ENCODE assay signal across 43 cellular contexts in the genomic region with DNA sequence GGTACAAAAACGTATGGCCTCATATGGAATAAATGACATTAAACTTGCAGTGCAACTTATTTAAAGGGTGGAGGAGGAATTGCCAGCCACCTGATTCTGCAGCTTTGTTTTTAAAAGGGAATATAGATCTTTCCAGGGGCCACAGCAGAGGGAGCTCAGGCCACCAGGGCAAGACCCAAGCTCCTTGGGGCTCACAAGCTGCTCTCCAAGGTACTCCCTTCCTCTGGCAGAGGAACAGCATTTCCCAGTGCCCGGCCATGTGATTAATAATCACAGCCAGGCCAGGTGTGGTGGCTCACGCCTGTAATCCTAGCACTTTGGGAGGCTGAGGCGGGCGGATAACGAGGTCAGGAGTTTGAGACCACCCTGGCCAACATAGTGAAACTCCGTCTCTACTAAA. TPM values are rescaled to one million over a fixed set of nuclear protein-coding genes. Genes with fewer than 3 reads are reported as not detected.
"Had no signal": no experiment of that assay in that cellular context is flagged by ENCODE, and none has a peak within 500 bp of the region (broad histone marks: within the 10 kb centered on the region; RNA-seq: fewer than 3 reads in every experiment).

No MANE protein-coding gene starts in this region.

- H3K27ac Mint-ChIP-seq: activated CD4-positive, alpha-beta memory T cell treated with anti-CD3 and anti-CD28 coated beads for 36 hours; activated CD4-positive, alpha-beta T cell treated with anti-CD3 and anti-CD28 coated beads, Interleukin-2, amount 10 ng/mL, durations not matched to agents 24 days and 14 days; activated naive CD4-positive, alpha-beta T cell treated with anti-CD3 and anti-CD28 coated beads for 36 hours; activated naive CD8-positive, alpha-beta T cell treated with anti-CD3 and anti-CD28 coated beads for 36 hours; activated T-helper 1 cell treated with anti-CD3 and anti-CD28 coated beads, Interleukin-12 subunit alpha, Interleukin-12 subunit beta, Interleukin-2, Interleukin-4 antibody, amounts not matched to agents 30 ng/mL and 10 ng/mL and 1 ng/mL, durations not matched to agents 14 hours and 24 hours and 36 hours; brain; natural killer cell treated with Interleukin-12 subunit alpha and Interleukin-12 subunit beta and Interleukin-15 and Interleukin-18, amount 100 ng/mL, for 72 hours; stimulated activated memory B cell treated with anti-CD40 and anti-IgM and Interleukin-4, amounts not matched to agents 10 μg/mL and 1 μg/mL and 100 μg/mL, for 72 hours; stimulated activated naive CD8-positive, alpha-beta T cell treated with anti-CD3 and anti-CD28 coated beads, Interleukin-15, amount 100 ng/mL, for 72 hours had no signal

- H3K9me3 Mint-ChIP-seq: activated CD4-positive, alpha-beta T cell treated with anti-CD3 and anti-CD28 coated beads, Interleukin-2, amount 10 ng/mL, durations not matched to agents 24 days and 14 days; natural killer cell treated with Interleukin-12 subunit alpha and Interleukin-12 subunit beta and Interleukin-15 and Interleukin-18, amount 100 ng/mL, for 72 hours; stimulated activated memory B cell treated with anti-CD40 and anti-IgM and Interleukin-4, amounts not matched to agents 10 μg/mL and 1 μg/mL and 100 μg/mL, for 72 hours had no signal

- H3K4me1 Mint-ChIP-seq: activated CD4-positive, alpha-beta T cell treated with anti-CD3 and anti-CD28 coated beads, Interleukin-2, amount 10 ng/mL, durations not matched to agents 24 days and 14 days; activated naive CD8-positive, alpha-beta T cell treated with anti-CD3 and anti-CD28 coated beads for 36 hours; stimulated activated memory B cell treated with anti-CD40 and anti-IgM and Interleukin-4, amounts not matched to agents 10 μg/mL and 1 μg/mL and 100 μg/mL, for 72 hours; stimulated activated naive CD8-positive, alpha-beta T cell treated with anti-CD3 and anti-CD28 coated beads, Interleukin-15, amount 100 ng/mL, for 72 hours had no signal

- H3K4me2 ChIP-seq: hepatocyte had no signal

- H3K36me3 Mint-ChIP-seq: activated CD4-positive, alpha-beta memory T cell treated with anti-CD3 and anti-CD28 coated beads for 36 hours; activated naive CD8-positive, alpha-beta T cell treated with anti-CD3 and anti-CD28 coated beads for 36 hours; stimulated activated memory B cell treated with anti-CD40 and anti-IgM and Interleukin-4, amounts not matched to agents 10 μg/mL and 1 μg/mL and 100 μg/mL, for 72 hours had no signal

- H3K4me3 Mint-ChIP-seq: activated CD4-positive, alpha-beta memory T cell treated with anti-CD3 and anti-CD28 coated beads for 36 hours; activated CD4-positive, alpha-beta T cell treated with anti-CD3 and anti-CD28 coated beads, Interleukin-2, amount 10 ng/mL, durations not matched to agents 24 days and 14 days; activated naive CD4-positive, alpha-beta T cell treated with anti-CD3 and anti-CD28 coated beads for 36 hours; activated naive CD8-positive, alpha-beta T cell treated with anti-CD3 and anti-CD28 coated beads for 36 hours; activated T-helper 1 cell treated with anti-CD3 and anti-CD28 coated beads, Interleukin-12 subunit alpha, Interleukin-12 subunit beta, Interleukin-2, Interleukin-4 antibody, amounts not matched to agents 30 ng/mL and 10 ng/mL and 1 ng/mL, durations not matched to agents 14 hours and 24 hours and 36 hours; brain; natural killer cell treated with Interleukin-12 subunit alpha and Interleukin-12 subunit beta and Interleukin-15 and Interleukin-18, amount 100 ng/mL, for 72 hours; stimulated activated memory B cell treated with anti-CD40 and anti-IgM and Interleukin-4, amounts not matched to agents 10 μg/mL and 1 μg/mL and 100 μg/mL, for 72 hours; stimulated activated naive CD8-positive, alpha-beta T cell treated with anti-CD3 and anti-CD28 coated beads, Interleukin-15, amount 100 ng/mL, for 72 hours had no signal

- H3K27me3 Mint-ChIP-seq: activated naive CD8-positive, alpha-beta T cell treated with anti-CD3 and anti-CD28 coated beads for 36 hours; brain had no signal

- H3K4me1 ChIP-seq: adrenal gland, ascending aorta, gastroesophageal sphincter, left lung, lower lobe of right lung, thyroid gland, upper lobe of left lung, vagina had no signal

- H2AFZ ChIP-seq: hepatocyte had no signal

- H3K27me3 ChIP-seq: adrenal gland, ascending aorta, cardiac muscle cell, gastroesophageal sphincter, hepatocyte, left lung, thyroid gland, upper lobe of left lung, vagina had no signal

- H3K79me2 ChIP-seq: hepatocyte had no signal

- H3K4me3 ChIP-seq: adrenal gland, ascending aorta, cardiac muscle cell, coronary artery, dorsolateral prefrontal cortex, gastroesophageal sphincter, hepatocyte, left lung, lower lobe of right lung, mucosa of descending colon, thyroid gland, upper lobe of left lung, vagina had no signal

- DNase-seq: activated CD4-positive, alpha-beta memory T cell treated with anti-CD3 and anti-CD28 coated beads for 36 hours; activated CD4-positive, alpha-beta T cell treated with anti-CD3 and anti-CD28 coated beads, Interleukin-2, amount 10 ng/mL, durations not matched to agents 24 days and 14 days; activated CD4-positive, CD25-positive, alpha-beta regulatory T cell treated with anti-CD3 and anti-CD28 coated beads, Interleukin-2, amount 50 U/mL, for 72 hours; activated CD8-positive, alpha-beta memory T cell treated with anti-CD3 and anti-CD28 coated beads, Interleukin-2, amount 50 U/mL, for 4 hours; activated effector memory CD4-positive, alpha-beta T cell treated with anti-CD3 and anti-CD28 coated beads, Interleukin-2, amount 50 U/mL, for 16 hours; activated naive CD4-positive, alpha-beta T cell treated with anti-CD3 and anti-CD28 coated beads for 36 hours; activated naive CD8-positive, alpha-beta T cell treated with anti-CD3 and anti-CD28 coated beads for 36 hours; activated T-cell treated with anti-CD3 and anti-CD28 coated beads, Interleukin-2, amount 50 U/mL, for 1 hour; cerebellar nuclear complex; dorsolateral prefrontal cortex; effector memory CD4-positive, alpha-beta T cell; erythroblast; kidney glomerular epithelial cell; left lung; lower lobe of right lung; mesenchymal stem cell; mucosa of descending colon; small intestine; stimulated activated CD4-positive, alpha-beta T cell treated with anti-CD3 and anti-CD28 coated beads, Interleukin-1b, Interleukin-23, amount 100 ng/mL, for 48 hours; stimulated activated CD4-positive, alpha-beta T cell treated with anti-CD3 and anti-CD28 coated beads, Interleukin-4, amount 100 ng/mL, for 4 hours; stimulated activated CD8-positive, alpha-beta memory T cell treated with anti-CD3 and anti-CD28 coated beads, Interleukin-4, amount 100 ng/mL, for 48 hours; stimulated activated naive CD8-positive, alpha-beta T cell treated with anti-CD3 and anti-CD28 coated beads, Interleukin-15, amount 100 ng/mL, for 72 hours; substantia nigra; T-helper 9 cell; thyroid gland; upper lobe of left lung; WERI-Rb-1 had no signal

- ATAC-seq: gastroesophageal sphincter; left lung; lower lobe of right lung; mucosa of descending colon; natural killer cell treated with Interleukin-12 subunit alpha and Interleukin-12 subunit beta and Interleukin-15 and Interleukin-18, amount 100 ng/mL, for 72 hours; sciatic nerve; stimulated activated memory B cell treated with anti-CD40 and anti-IgM and Interleukin-4, amounts not matched to agents 10 μg/mL and 1 μg/mL and 100 μg/mL, for 72 hours; stimulated activated naive CD8-positive, alpha-beta T cell treated with anti-CD3 and anti-CD28 coated beads, Interleukin-15, amount 100 ng/mL, for 72 hours had no signal

- H3K36me3 ChIP-seq: adrenal gland, ascending aorta, cardiac muscle cell, gastroesophageal sphincter, left lung, lower lobe of right lung, thyroid gland, upper lobe of left lung, vagina, WERI-Rb-1 had no signal

- H3K9me3 ChIP-seq: lower lobe of right lung, thyroid gland, vagina had no signal

- H3K27ac ChIP-seq: adrenal gland, ascending aorta, cardiac muscle cell, coronary artery, dorsolateral prefrontal cortex, gastroesophageal sphincter, hepatocyte, left lung, lower lobe of right lung, thyroid gland, upper lobe of left lung, vagina, WERI-Rb-1 had no signal

RNA-seq across cellular contexts. Expression of gene ACOD1, which starts 6.3 kb away (rescaled TPM):
- total RNA-seq: activated CD4-positive, alpha-beta memory T cell treated with anti-CD3 and anti-CD28 coated beads for 36 hours; activated CD4-positive, alpha-beta T cell treated with anti-CD3 and anti-CD28 coated beads, Interleukin-2, amount 10 ng/mL, durations not matched to agents 24 days and 14 days; activated CD8-positive, alpha-beta memory T cell treated with anti-CD3 and anti-CD28 coated beads for 36 hours; activated naive CD4-positive, alpha-beta T cell treated with anti-CD3 and anti-CD28 coated beads for 36 hours; activated naive CD8-positive, alpha-beta T cell treated with anti-CD3 and anti-CD28 coated beads for 36 hours; activated T-helper 1 cell treated with anti-CD3 and anti-CD28 coated beads, Interleukin-12 subunit alpha, Interleukin-12 subunit beta, Interleukin-2, Interleukin-4 antibody, amounts not matched to agents 30 ng/mL and 10 ng/mL and 1 ng/mL, durations not matched to agents 14 hours and 24 hours and 36 hours; adrenal gland; ascending aorta; cardiac muscle cell; dorsolateral prefrontal cortex; gastroesophageal sphincter; hepatocyte; lower lobe of right lung; mucosa of descending colon; myocyte; natural killer cell treated with Interleukin-12 subunit alpha and Interleukin-12 subunit beta and Interleukin-15 and Interleukin-18, amount 100 ng/mL, for 72 hours; omental fat pad; pulmonary artery endothelial cell; sciatic nerve; thyroid gland; upper lobe of left lung; vagina had no signal
- polyA plus RNA-seq: adrenal gland, cardiac muscle cell, hepatocyte, small intestine had no signal
